Comparison of ENCODE assay signal across 23 cellular contexts in the genomic region with DNA sequence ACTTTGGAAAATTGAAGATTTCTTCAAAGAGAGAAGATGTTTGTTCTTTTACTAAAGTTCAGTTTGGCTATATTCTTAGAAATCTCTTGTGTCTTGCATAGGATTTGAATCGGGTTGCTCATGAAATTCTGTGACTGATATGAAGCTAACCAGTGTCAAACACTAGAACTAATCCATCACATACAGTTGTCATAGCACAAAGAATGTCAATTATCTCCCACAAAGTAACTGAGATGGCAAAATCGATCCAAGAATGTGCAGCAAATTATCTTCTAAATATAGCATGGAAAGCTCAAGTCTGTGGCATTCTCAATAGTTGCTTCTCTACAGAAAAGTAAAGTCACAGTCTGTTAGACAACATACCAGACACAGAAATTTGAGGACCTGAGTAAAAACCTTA.
"Had no signal": no experiment of that assay in that cellular context is flagged by ENCODE, and none has a peak within 500 bp of the region (broad histone marks: within the 10 kb centered on the region; RNA-seq: fewer than 3 reads in every experiment).

No MANE protein-coding gene starts in this region.

- H3K27ac Mint-ChIP-seq: dendritic cell treated with granulocyte-macrophage colony-stimulating factor and Interleukin-4, amounts not matched to agents 40 ng/mL and 50 ng/mL, for 4 days; effector memory CD8-positive, alpha-beta T cell; endodermal cell; mesothelial cell of epicardium had no signal

- H3K27ac ChIP-seq: colonic mucosa, epithelial cell of prostate, esophagus squamous epithelium, gastrocnemius medialis, heart right ventricle, left lung, lower lobe of right lung had no signal

- DNase-seq: colonic mucosa; cortex of kidney; effector CD8-positive, alpha-beta T cell; effector memory CD8-positive, alpha-beta T cell; endodermal cell; erythroblast; esophagus squamous epithelium; foreskin fibroblast; foreskin melanocyte; gastrocnemius medialis; glutamatergic neuron; head of caudate nucleus; heart right ventricle; hippocampal formation; left cardiac atrium; left lung; left ventricle myocardium superior; lower lobe of right lung; mesenchymal stem cell had no signal

- H3K27me3 ChIP-seq: colonic mucosa, esophagus squamous epithelium, gastrocnemius medialis, heart right ventricle, left lung had no signal

- H3K4me3 ChIP-seq: colonic mucosa, esophagus squamous epithelium, gastrocnemius medialis, heart right ventricle, left lung, lower lobe of right lung had no signal

- ATAC-seq: effector memory CD8-positive, alpha-beta T cell; esophagus mucosa; gastrocnemius medialis; heart right ventricle; left cardiac atrium; left lung; left ventricle myocardium superior; lower lobe of right lung had no signal

- H3K9me3 ChIP-seq: colonic mucosa, gastrocnemius medialis had no signal

- H3K4me3 Mint-ChIP-seq: dendritic cell treated with granulocyte-macrophage colony-stimulating factor and Interleukin-4, amounts not matched to agents 40 ng/mL and 50 ng/mL, for 4 days; effector memory CD8-positive, alpha-beta T cell; endodermal cell; mesothelial cell of epicardium had no signal

- H3K36me3 ChIP-seq: colonic mucosa, esophagus squamous epithelium, gastrocnemius medialis, heart right ventricle, left lung, lower lobe of right lung had no signal

- H3K27me3 Mint-ChIP-seq: dendritic cell treated with granulocyte-macrophage colony-stimulating factor and Interleukin-4, amounts not matched to agents 40 ng/mL and 50 ng/mL, for 4 days; effector memory CD8-positive, alpha-beta T cell had no signal
